Comparison of ENCODE assay signal across 1 cellular context in the genomic region with DNA sequence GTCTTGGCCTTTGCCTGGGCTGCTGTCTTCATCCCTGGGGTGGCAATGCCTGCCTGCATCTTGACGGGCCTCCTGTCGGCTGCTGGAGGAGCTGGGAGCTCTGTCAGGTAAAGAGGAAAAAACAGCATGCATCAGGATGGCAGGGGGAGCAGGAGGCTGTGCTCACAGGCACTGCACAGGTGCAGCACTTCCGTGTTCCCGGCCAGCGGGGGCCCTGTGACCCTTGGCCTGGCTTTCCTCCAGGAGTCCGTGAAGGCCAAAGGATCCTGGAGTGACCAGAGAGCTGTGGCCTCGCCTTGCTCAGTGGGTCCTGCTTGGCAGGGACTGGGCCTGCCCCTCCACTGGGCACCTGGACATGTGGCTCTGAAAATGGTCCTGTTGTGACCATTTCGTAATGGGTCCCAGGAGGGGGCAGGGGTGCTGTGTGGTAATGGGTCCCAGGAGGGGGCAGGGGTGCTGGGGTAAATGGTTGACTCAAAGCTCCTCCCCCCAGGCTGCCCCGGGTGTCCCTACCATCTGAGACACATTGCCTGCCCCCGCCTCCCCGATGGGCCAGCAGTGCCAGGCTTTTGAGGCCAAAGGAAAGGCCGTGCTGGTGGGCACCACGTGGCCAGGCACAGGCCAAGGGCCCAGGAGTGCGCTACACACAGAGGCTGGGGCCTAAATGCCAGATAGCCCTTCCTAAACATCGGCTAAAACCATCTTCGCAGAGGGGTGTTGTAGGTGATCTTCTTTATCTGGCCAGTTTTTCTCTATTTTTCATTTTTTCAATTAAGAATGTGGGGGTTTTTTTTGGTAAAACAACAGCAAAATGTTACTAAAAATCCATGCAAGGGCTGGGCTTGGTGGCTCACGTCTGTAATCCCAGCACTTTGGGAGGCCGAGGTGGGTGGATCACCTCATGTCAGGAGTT.
TF ChIP-seq lines count a peak whose summit lies in the region.

No MANE protein-coding gene starts in this region.

TF ChIP-seq in HEK293, 187 proteins besides CTCF, POLR2A, EP300 and RAD21 (continued from another document):
- TF ChIP-seq, protein P1, sequence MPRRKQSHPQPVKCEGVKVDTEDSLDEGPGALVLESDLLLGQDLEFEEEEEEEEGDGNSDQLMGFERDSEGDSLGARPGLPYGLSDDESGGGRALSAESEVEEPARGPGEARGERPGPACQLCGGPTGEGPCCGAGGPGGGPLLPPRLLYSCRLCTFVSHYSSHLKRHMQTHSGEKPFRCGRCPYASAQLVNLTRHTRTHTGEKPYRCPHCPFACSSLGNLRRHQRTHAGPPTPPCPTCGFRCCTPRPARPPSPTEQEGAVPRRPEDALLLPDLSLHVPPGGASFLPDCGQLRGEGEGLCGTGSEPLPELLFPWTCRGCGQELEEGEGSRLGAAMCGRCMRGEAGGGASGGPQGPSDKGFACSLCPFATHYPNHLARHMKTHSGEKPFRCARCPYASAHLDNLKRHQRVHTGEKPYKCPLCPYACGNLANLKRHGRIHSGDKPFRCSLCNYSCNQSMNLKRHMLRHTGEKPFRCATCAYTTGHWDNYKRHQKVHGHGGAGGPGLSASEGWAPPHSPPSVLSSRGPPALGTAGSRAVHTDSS (tag by site-specific recombination; IDR thresholded peaks at IDR 0.05), result no peak
- TF ChIP-seq ZNF423 (tag by site-specific recombination; IDR thresholded peaks at IDR 0.05) (0 out of 2 replicates have a peak, but pooled peaks have one; percentile 55), ZBTB8A (tag by site-specific recombination; IDR thresholded peaks at IDR 0.05) (no peak), ZNF626 (tag by site-specific recombination; IDR thresholded peaks at IDR 0.05) (no peak), ZNF707 (tag by site-specific recombination; IDR thresholded peaks at IDR 0.05) (no peak), ZNF610 (tag by site-specific recombination; IDR thresholded peaks at IDR 0.05; ENCODE audit: borderline replicate concordance) (no peak), SETDB1 (IDR thresholded peaks at IDR 0.05; ENCODE audit: insufficient read length, low read length) (no peak), ZNF341 (tag by site-specific recombination; IDR thresholded peaks at IDR 0.05; ENCODE audit: low read depth) (no peak), ZNF324 (tag by site-specific recombination; IDR thresholded peaks at IDR 0.05) (no peak), ZNF785 (tag by site-specific recombination; IDR thresholded peaks at IDR 0.05) (no peak), SCRT2 (tag by site-specific recombination; IDR thresholded peaks at IDR 0.05) (no peak)
- TF ChIP-seq, protein P2, sequence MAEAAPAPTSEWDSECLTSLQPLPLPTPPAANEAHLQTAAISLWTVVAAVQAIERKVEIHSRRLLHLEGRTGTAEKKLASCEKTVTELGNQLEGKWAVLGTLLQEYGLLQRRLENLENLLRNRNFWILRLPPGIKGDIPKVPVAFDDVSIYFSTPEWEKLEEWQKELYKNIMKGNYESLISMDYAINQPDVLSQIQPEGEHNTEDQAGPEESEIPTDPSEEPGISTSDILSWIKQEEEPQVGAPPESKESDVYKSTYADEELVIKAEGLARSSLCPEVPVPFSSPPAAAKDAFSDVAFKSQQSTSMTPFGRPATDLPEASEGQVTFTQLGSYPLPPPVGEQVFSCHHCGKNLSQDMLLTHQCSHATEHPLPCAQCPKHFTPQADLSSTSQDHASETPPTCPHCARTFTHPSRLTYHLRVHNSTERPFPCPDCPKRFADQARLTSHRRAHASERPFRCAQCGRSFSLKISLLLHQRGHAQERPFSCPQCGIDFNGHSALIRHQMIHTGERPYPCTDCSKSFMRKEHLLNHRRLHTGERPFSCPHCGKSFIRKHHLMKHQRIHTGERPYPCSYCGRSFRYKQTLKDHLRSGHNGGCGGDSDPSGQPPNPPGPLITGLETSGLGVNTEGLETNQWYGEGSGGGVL (tag by site-specific recombination; IDR thresholded peaks at IDR 0.05), result peak; percentile 57
- TF ChIP-seq, protein P3, sequence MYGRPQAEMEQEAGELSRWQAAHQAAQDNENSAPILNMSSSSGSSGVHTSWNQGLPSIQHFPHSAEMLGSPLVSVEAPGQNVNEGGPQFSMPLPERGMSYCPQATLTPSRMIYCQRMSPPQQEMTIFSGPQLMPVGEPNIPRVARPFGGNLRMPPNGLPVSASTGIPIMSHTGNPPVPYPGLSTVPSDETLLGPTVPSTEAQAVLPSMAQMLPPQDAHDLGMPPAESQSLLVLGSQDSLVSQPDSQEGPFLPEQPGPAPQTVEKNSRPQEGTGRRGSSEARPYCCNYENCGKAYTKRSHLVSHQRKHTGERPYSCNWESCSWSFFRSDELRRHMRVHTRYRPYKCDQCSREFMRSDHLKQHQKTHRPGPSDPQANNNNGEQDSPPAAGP (tag by site-specific recombination; IDR thresholded peaks at IDR 0.05), result no peak
